Comparison of ENCODE assay signal across 8 cellular contexts in genomic region chr4:15005474-15006115, GRCh38. TPM values are rescaled to one million over a fixed set of nuclear protein-coding genes. Genes with fewer than 3 reads are reported as not detected.
DNase-seq lines count a peak whose midpoint lies in the region; ATAC-seq and TF ChIP-seq lines count a peak whose summit lies in the region.

No MANE protein-coding gene starts in this region.

- intact Hi-C loops in natural killer cell (cut with micrococcal nuclease) (loop anchor here (2.0 to 10.0 kb wide), 4 partner anchors 81 to 1351 kb away; partner anchors contain the start of gene TAPT1), posterior vena cava (cut with DNase I) (loop anchor here in 1 of 2 donors (10.0 kb wide), 1 partner anchor 171 kb away; no protein-coding TSS in a partner anchor)

- peak overlapping the region; percentile 95 for H3K9ac ChIP-seq in Karpas-422 (ENCODE audit: low read length)

- no peak for ATAC-seq in natural killer cell

- H3K27ac ChIP-seq in Karpas-422 (ENCODE audit: low read length): peak overlapping the region; percentile 64; the same call in 1 of the 2 replicates
- H3K27ac ChIP-seq in coronary artery: peak overlapping the region; percentile 100

- H3K4me3 ChIP-seq in BE2C (ENCODE audit: low read depth, low read length) (peak overlapping the region; percentile 97), Karpas-422 (ENCODE audit: low read length) (peak overlapping the region; percentile 94), coronary artery (peak overlapping the region; percentile 97)

- peak overlapping the region; percentile 90 for H3K4me3 Mint-ChIP-seq in natural killer cell

- peak overlapping the region; percentile 76 for H3K4me2 ChIP-seq in Karpas-422 (ENCODE audit: low read depth, low read length, poor library complexity, severe bottlenecking)

- H4K20me1 ChIP-seq in Karpas-422 (ENCODE audit: insufficient read depth, low read depth, low read length): 0 out of 2 replicates have a peak, but pooled peaks cover 4% of the 10 kb centered on the region

- H3K36me3 ChIP-seq in BE2C: peaks cover 21% of the 10 kb centered on the region
- peaks cover 22% of the 10 kb centered on the region; the same call in 1 of the 2 replicates for H3K36me3 ChIP-seq in Karpas-422 (ENCODE audit: insufficient read depth, low read length)

- TF ChIP-seq CTCF in BE2C (IDR thresholded peaks at IDR 0.05; ENCODE audit: low read depth, low read length) (no peak), coronary artery (IDR thresholded peaks at IDR 0.05) (no peak), natural killer cell (IDR thresholded peaks at IDR 0.05) (no peak)

- no peaks in the 10 kb centered on the region for H3K27me3 Mint-ChIP-seq in natural killer cell (ENCODE audit: low read depth in 2 of 2)

- H3K79me2 ChIP-seq in Karpas-422 (ENCODE audit: low read length): peaks cover 63% of the 10 kb centered on the region

- H3K4me1 Mint-ChIP-seq in natural killer cell: peaks cover 27 to 30% of the 10 kb centered on the region in 2 donors

- H3K9me3 Mint-ChIP-seq in natural killer cell: no peaks in the 10 kb centered on the region

- peaks cover 20% of the 10 kb centered on the region for H3K4me1 ChIP-seq in BE2C
- peaks cover 40% of the 10 kb centered on the region for H3K4me1 ChIP-seq in Karpas-422 (ENCODE audit: low read length)

- DNase-seq in BE2C (no peak), Karpas-422 (no peak), coronary artery (ENCODE audit: low spot score) (no peak), natural killer cell (no peak), NCI-H2171 treated with DMSO at 0.1 percent for 48 hours (lab: John Stamatoyannopoulos, UW) (no peak), posterior vena cava (ENCODE audit: low spot score) (no peak), NCI-H2227 treated with DMSO at 0.1 percent for 48 hours (lab: John Stamatoyannopoulos, UW) (no peak), NCI-H510A treated with DMSO at 0.1 percent for 48 hours (lab: John Stamatoyannopoulos, UW) (no peak)

- H3K9me3 ChIP-seq in BE2C (no peaks in the 10 kb centered on the region), Karpas-422 (ENCODE audit: low read length) (no peaks in the 10 kb centered on the region)

- no peaks in the 10 kb centered on the region for H3K27me3 ChIP-seq in BE2C
- no peaks in the 10 kb centered on the region for H3K27me3 ChIP-seq in Karpas-422 (ENCODE audit: low read length)

- H2AFZ ChIP-seq in Karpas-422 (ENCODE audit: low read length): no peak overlapping the region

- no peaks in the 10 kb centered on the region for H3K9me2 ChIP-seq in Karpas-422 (replicated peaks; ENCODE audit: insufficient read depth, low read length)

- H3K36me3 Mint-ChIP-seq in natural killer cell: no peaks in the 10 kb centered on the region

- H3K27ac Mint-ChIP-seq in natural killer cell: peak overlapping the region; percentile 90 to 96

RNA-seq across cellular contexts. Expression of gene CPEB2, which starts 3.3 kb away (rescaled TPM):
- polyA plus RNA-seq in BE2C (2012; ENCODE audit: insufficient read depth, insufficient read length, low read depth): 1.7 TPM
- total RNA-seq in Karpas-422 (2014; rRNA removed; shearing (Covaris generic); ENCODE audit: low replicate concordance): 5.0 and 7.3 TPM in 2 replicates
- total RNA-seq in natural killer cell (10 to 100 TPM; 24.7 to 32.5 (median 29.0) TPM), posterior vena cava (10 to 100 TPM; 31.6 to 45.8 TPM)
